19 cellular contexts compared by ENCODE assay signal in the genomic region with DNA sequence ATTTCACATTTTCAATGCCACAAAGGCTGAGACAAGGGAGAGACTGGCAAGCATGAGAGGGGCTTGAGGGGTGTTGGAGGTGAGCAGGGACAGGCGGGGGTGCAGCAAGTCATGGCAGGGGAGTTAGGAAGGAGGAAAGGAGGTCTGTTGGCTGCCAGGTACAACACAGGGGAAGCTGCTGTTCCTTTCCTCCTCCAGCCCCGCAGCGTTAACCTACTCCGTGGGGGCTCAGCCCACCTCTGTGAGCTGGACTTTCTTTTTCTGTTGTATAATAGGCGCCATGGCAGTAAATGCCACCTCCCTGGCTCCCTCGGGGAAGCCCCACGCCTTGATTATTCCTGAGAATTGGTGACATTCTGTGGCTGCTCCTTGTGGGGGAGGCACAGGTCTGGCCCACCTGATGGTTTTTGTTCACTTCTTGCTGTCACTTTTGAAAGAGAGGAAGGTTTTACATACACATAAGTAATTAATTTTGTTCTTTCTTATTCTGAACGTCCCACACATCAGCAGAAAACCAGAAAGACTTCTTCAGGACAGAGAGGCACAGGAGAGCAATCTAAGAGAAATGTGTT.
"Had no signal": no experiment of that assay in that cellular context is flagged by ENCODE, and none has a peak within 500 bp of the region (broad histone marks: within the 10 kb centered on the region; RNA-seq: fewer than 3 reads in every experiment).

No MANE protein-coding gene starts in this region.

- DNase-seq: colonic mucosa; dermis blood vessel endothelial cell; erythroblast; foreskin melanocyte; heart left ventricle; hippocampal formation; kidney glomerular epithelial cell; mammary epithelial cell; naive thymus-derived CD4-positive, alpha-beta T cell; right cardiac atrium; small intestine; stimulated activated CD4-positive, alpha-beta T cell treated with anti-CD3 and anti-CD28 coated beads, Interleukin-12 subunit alpha, Interleukin-12 subunit beta, amount 100 ng/mL, for 4 hours; stimulated activated CD4-positive, alpha-beta T cell treated with anti-CD3 and anti-CD28 coated beads, Interleukin-2, amount 100 ng/mL, for 48 hours; stimulated activated naive CD8-positive, alpha-beta T cell treated with anti-CD3 and anti-CD28 coated beads, Interleukin-15, Interleukin-2, amounts not matched to agents 100 U/mL and 50 U/mL, for 24 hours; thyroid gland; upper lobe of left lung; uterus had no signal

- H3K36me3 ChIP-seq: colonic mucosa, heart left ventricle, suprapubic skin, thyroid gland, upper lobe of left lung, uterus had no signal

- H3K4me1 ChIP-seq: colonic mucosa, suprapubic skin, thyroid gland, upper lobe of left lung, uterus had no signal

- H3K9me3 ChIP-seq: colonic mucosa, heart left ventricle, suprapubic skin, thyroid gland, upper lobe of left lung, uterus had no signal

- H3K27me3 ChIP-seq: colonic mucosa, heart left ventricle, suprapubic skin, thyroid gland, upper lobe of left lung, uterus had no signal

- H3K27ac ChIP-seq: colonic mucosa, heart left ventricle, suprapubic skin, thyroid gland, upper lobe of left lung, uterus had no signal

- H3K4me3 ChIP-seq: colonic mucosa, heart left ventricle, suprapubic skin, thyroid gland, upper lobe of left lung, uterus had no signal

- ATAC-seq: heart left ventricle; left lobe of liver; naive thymus-derived CD4-positive, alpha-beta T cell; right cardiac atrium; stimulated activated naive CD8-positive, alpha-beta T cell treated with anti-CD3 and anti-CD28 coated beads, Interleukin-15, Interleukin-2, amounts not matched to agents 100 U/mL and 50 U/mL, for 24 hours had no signal

- H3K9me3 Mint-ChIP-seq: naive thymus-derived CD4-positive, alpha-beta T cell had no signal

- H3K4me3 Mint-ChIP-seq: naive thymus-derived CD4-positive, alpha-beta T cell had no signal
